ENCODE assay signal across 12 cellular contexts in the genomic region with DNA sequence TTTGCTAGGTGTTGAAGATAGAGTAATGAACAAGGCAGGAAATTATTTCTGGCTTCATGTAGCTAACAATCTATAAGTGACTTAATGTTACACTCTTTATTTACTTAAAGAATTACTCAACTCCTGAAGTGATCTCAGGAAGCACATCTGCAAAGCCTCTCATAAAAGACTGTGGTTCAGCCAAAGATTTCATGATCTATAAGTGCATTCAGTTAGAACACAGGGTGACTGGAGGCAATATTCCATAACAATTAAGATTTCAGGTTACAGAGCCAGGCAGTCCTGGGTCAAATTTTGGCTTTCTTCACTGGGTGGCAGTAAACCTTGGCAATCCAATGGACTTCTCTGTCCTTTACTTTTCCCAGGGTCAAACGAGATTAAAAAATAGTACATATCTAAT.
"Had no signal": no experiment of that assay in that cellular context is flagged by ENCODE, and none has a peak within 500 bp of the region (broad histone marks: within the 10 kb centered on the region; RNA-seq: fewer than 3 reads in every experiment).

No MANE protein-coding gene starts in this region.

- H3K27me3 ChIP-seq: ascending aorta, dorsolateral prefrontal cortex, heart left ventricle, upper lobe of left lung had no signal

- H3K27ac Mint-ChIP-seq: activated CD4-positive, alpha-beta memory T cell treated with anti-CD3 and anti-CD28 coated beads, Interleukin-2, amount 10 ng/mL, durations not matched to agents 7 days and 5 days; natural killer cell treated with Interleukin-12 subunit alpha and Interleukin-12 subunit beta and Interleukin-15 and Interleukin-18, amount 100 ng/mL, for 72 hours; stimulated activated naive CD8-positive, alpha-beta T cell treated with anti-CD3 and anti-CD28 coated beads, Interleukin-15, Interleukin-2, amounts not matched to agents 100 ng/mL and 50 ng/mL, for 24 hours had no signal

- H3K4me3 Mint-ChIP-seq: activated CD4-positive, alpha-beta memory T cell treated with anti-CD3 and anti-CD28 coated beads, Interleukin-2, amount 10 ng/mL, durations not matched to agents 7 days and 5 days; natural killer cell treated with Interleukin-12 subunit alpha and Interleukin-12 subunit beta and Interleukin-15 and Interleukin-18, amount 100 ng/mL, for 72 hours; stimulated activated naive CD8-positive, alpha-beta T cell treated with anti-CD3 and anti-CD28 coated beads, Interleukin-15, Interleukin-2, amounts not matched to agents 100 ng/mL and 50 ng/mL, for 24 hours had no signal

- ATAC-seq: heart left ventricle; natural killer cell treated with Interleukin-12 subunit alpha and Interleukin-12 subunit beta and Interleukin-15 and Interleukin-18, amount 100 ng/mL, for 72 hours had no signal

- H3K36me3 ChIP-seq: ascending aorta, esophagus squamous epithelium, heart left ventricle, prostate gland, upper lobe of left lung had no signal

- DNase-seq: activated CD4-positive, alpha-beta memory T cell treated with anti-CD3 and anti-CD28 coated beads, Interleukin-2, amount 10 ng/mL, durations not matched to agents 7 days and 5 days; esophagus squamous epithelium; foreskin melanocyte; heart left ventricle; stimulated activated CD4-positive, alpha-beta T cell treated with anti-CD3 and anti-CD28 coated beads, Interleukin-4, amount 100 ng/mL, for 1 hour; stimulated activated CD8-positive, alpha-beta memory T cell treated with anti-CD3 and anti-CD28 coated beads, Interleukin-4, amount 100 ng/mL, for 48 hours; upper lobe of left lung had no signal

- H3K9me3 ChIP-seq: ascending aorta, esophagus squamous epithelium, heart left ventricle, prostate gland, upper lobe of left lung had no signal

- H3K4me1 Mint-ChIP-seq: activated CD4-positive, alpha-beta memory T cell treated with anti-CD3 and anti-CD28 coated beads, Interleukin-2, amount 10 ng/mL, durations not matched to agents 7 days and 5 days had no signal

- H3K4me1 ChIP-seq: ascending aorta, esophagus squamous epithelium, heart left ventricle, prostate gland, upper lobe of left lung had no signal

- H3K27ac ChIP-seq: ascending aorta, esophagus squamous epithelium, heart left ventricle, prostate gland, upper lobe of left lung had no signal

- H3K27me3 Mint-ChIP-seq: activated CD4-positive, alpha-beta memory T cell treated with anti-CD3 and anti-CD28 coated beads, Interleukin-2, amount 10 ng/mL, durations not matched to agents 7 days and 5 days; stimulated activated naive CD8-positive, alpha-beta T cell treated with anti-CD3 and anti-CD28 coated beads, Interleukin-15, Interleukin-2, amounts not matched to agents 100 ng/mL and 50 ng/mL, for 24 hours had no signal

- H3K4me3 ChIP-seq: ascending aorta, esophagus squamous epithelium, heart left ventricle, prostate gland, upper lobe of left lung had no signal

- H3K36me3 Mint-ChIP-seq: natural killer cell treated with Interleukin-12 subunit alpha and Interleukin-12 subunit beta and Interleukin-15 and Interleukin-18, amount 100 ng/mL, for 72 hours had no signal
